ENCODE assay signal across 20 cellular contexts in the genomic region with DNA sequence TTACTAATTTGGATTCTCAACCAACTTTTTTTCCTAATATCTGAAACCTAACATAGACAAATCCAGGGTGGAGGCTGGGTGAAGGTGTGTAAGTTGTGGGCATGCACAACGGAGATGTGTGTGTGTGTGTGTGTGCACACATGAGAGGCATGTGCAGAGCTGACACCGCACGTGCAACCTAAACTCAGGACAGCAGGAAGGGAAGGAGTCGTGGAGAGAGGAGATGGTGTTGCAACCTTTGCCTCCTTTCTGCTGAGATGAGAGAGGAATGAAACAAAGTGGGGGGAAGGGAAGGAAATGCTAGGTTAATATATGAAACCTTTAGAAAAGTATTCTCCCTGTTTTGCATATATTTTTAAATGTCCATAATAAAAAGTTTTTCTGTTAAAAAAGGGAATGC.
"Had no signal": no experiment of that assay in that cellular context is flagged by ENCODE, and none has a peak within 500 bp of the region (broad histone marks: within the 10 kb centered on the region; RNA-seq: fewer than 3 reads in every experiment).

No MANE protein-coding gene starts in this region.

- H3K36me3 Mint-ChIP-seq: activated naive CD4-positive, alpha-beta T cell treated with anti-CD3 and anti-CD28 coated beads, Interleukin-2, amount 10 ng/mL, durations not matched to agents 7 days and 5 days; stimulated activated memory B cell treated with anti-CD40 and anti-IgM and Interleukin-4, amounts not matched to agents 10 μg/mL and 1 μg/mL and 100 μg/mL, for 72 hours had no signal

- H3K27ac Mint-ChIP-seq: activated naive CD4-positive, alpha-beta T cell treated with anti-CD3 and anti-CD28 coated beads, Interleukin-2, amount 10 ng/mL, durations not matched to agents 7 days and 5 days; activated naive CD8-positive, alpha-beta T cell treated with anti-CD3 and anti-CD28 coated beads, Interleukin-2, amount 50 U/mL, for 24 hours; memory B cell; naive thymus-derived CD8-positive, alpha-beta T cell; stimulated activated memory B cell treated with anti-CD40 and anti-IgM and Interleukin-4, amounts not matched to agents 10 μg/mL and 1 μg/mL and 100 μg/mL, for 72 hours had no signal

- H3K27ac ChIP-seq: ascending aorta, gastroesophageal sphincter, heart left ventricle, parathyroid adenoma, sigmoid colon, spleen had no signal

- H3K4me3 ChIP-seq: ascending aorta, gastroesophageal sphincter, heart left ventricle, mucosa of descending colon, sigmoid colon, spleen had no signal

- H3K4me1 Mint-ChIP-seq: activated naive CD4-positive, alpha-beta T cell treated with anti-CD3 and anti-CD28 coated beads, Interleukin-2, amount 10 ng/mL, durations not matched to agents 7 days and 5 days; memory B cell; naive thymus-derived CD8-positive, alpha-beta T cell; stimulated activated memory B cell treated with anti-CD40 and anti-IgM and Interleukin-4, amounts not matched to agents 10 μg/mL and 1 μg/mL and 100 μg/mL, for 72 hours had no signal

- H2AFZ ChIP-seq: parathyroid adenoma had no signal

- H3K27me3 Mint-ChIP-seq: activated naive CD4-positive, alpha-beta T cell treated with anti-CD3 and anti-CD28 coated beads, Interleukin-2, amount 10 ng/mL, durations not matched to agents 7 days and 5 days; activated naive CD8-positive, alpha-beta T cell treated with anti-CD3 and anti-CD28 coated beads, Interleukin-2, amount 50 U/mL, for 24 hours; memory B cell; naive thymus-derived CD8-positive, alpha-beta T cell; stimulated activated memory B cell treated with anti-CD40 and anti-IgM and Interleukin-4, amounts not matched to agents 10 μg/mL and 1 μg/mL and 100 μg/mL, for 72 hours had no signal

- H3K4me1 ChIP-seq: gastroesophageal sphincter, heart left ventricle, parathyroid adenoma, spleen had no signal

- DNase-seq: activated CD8-positive, alpha-beta memory T cell treated with anti-CD3 and anti-CD28 coated beads for 24 hours; activated CD8-positive, alpha-beta memory T cell treated with anti-CD3 and anti-CD28 coated beads, Interleukin-2, amount 50 U/mL, for 48 hours; activated effector memory CD4-positive, alpha-beta T cell treated with Interleukin-2 at 50 U/mL for 16 hours; activated naive CD4-positive, alpha-beta T cell treated with anti-CD3 and anti-CD28 coated beads, Interleukin-2, amount 10 ng/mL, durations not matched to agents 7 days and 5 days; activated naive CD8-positive, alpha-beta T cell treated with anti-CD3 and anti-CD28 coated beads, Interleukin-2, amount 50 U/mL, for 24 hours; activated T-cell treated with anti-CD3 and anti-CD28 coated beads, Interleukin-2, amount 50 U/mL, for 48 hours; cortex of kidney; heart left ventricle; mucosa of descending colon; naive thymus-derived CD8-positive, alpha-beta T cell; sigmoid colon; spleen; stimulated activated CD4-positive, alpha-beta T cell treated with anti-CD3 and anti-CD28 coated beads, Interleukin-4, amount 100 ng/mL, for 4 hours had no signal

- H3K9ac ChIP-seq: parathyroid adenoma had no signal

- ATAC-seq: activated CD4-positive, CD25-positive, alpha-beta regulatory T cell treated with anti-CD3 and anti-CD28 coated beads, Interleukin-2, amount 50 U/mL, for 24 hours; activated naive CD8-positive, alpha-beta T cell treated with anti-CD3 and anti-CD28 coated beads, Interleukin-2, amount 50 U/mL, for 24 hours; esophagus mucosa; gastroesophageal sphincter; heart left ventricle; mucosa of descending colon; naive thymus-derived CD8-positive, alpha-beta T cell; stimulated activated memory B cell treated with anti-CD40 and anti-IgM and Interleukin-4, amounts not matched to agents 10 μg/mL and 1 μg/mL and 100 μg/mL, for 72 hours had no signal

- H3K36me3 ChIP-seq: ascending aorta, gastroesophageal sphincter, heart left ventricle, sigmoid colon, spleen had no signal

- H3K79me2 ChIP-seq: parathyroid adenoma had no signal

- H3K9me3 Mint-ChIP-seq: activated naive CD4-positive, alpha-beta T cell treated with anti-CD3 and anti-CD28 coated beads, Interleukin-2, amount 10 ng/mL, durations not matched to agents 7 days and 5 days; activated naive CD8-positive, alpha-beta T cell treated with anti-CD3 and anti-CD28 coated beads, Interleukin-2, amount 50 U/mL, for 24 hours; memory B cell; stimulated activated memory B cell treated with anti-CD40 and anti-IgM and Interleukin-4, amounts not matched to agents 10 μg/mL and 1 μg/mL and 100 μg/mL, for 72 hours had no signal

- H3K9me3 ChIP-seq: ascending aorta, gastroesophageal sphincter, heart left ventricle, mucosa of descending colon, sigmoid colon, spleen had no signal

- H3K27me3 ChIP-seq: ascending aorta, gastroesophageal sphincter, heart left ventricle, sigmoid colon, spleen had no signal

- H3K4me3 Mint-ChIP-seq: activated naive CD4-positive, alpha-beta T cell treated with anti-CD3 and anti-CD28 coated beads, Interleukin-2, amount 10 ng/mL, durations not matched to agents 7 days and 5 days; activated naive CD8-positive, alpha-beta T cell treated with anti-CD3 and anti-CD28 coated beads, Interleukin-2, amount 50 U/mL, for 24 hours; memory B cell; naive thymus-derived CD8-positive, alpha-beta T cell; stimulated activated memory B cell treated with anti-CD40 and anti-IgM and Interleukin-4, amounts not matched to agents 10 μg/mL and 1 μg/mL and 100 μg/mL, for 72 hours had no signal
